9 cellular contexts compared by ENCODE assay signal in the genomic region with DNA sequence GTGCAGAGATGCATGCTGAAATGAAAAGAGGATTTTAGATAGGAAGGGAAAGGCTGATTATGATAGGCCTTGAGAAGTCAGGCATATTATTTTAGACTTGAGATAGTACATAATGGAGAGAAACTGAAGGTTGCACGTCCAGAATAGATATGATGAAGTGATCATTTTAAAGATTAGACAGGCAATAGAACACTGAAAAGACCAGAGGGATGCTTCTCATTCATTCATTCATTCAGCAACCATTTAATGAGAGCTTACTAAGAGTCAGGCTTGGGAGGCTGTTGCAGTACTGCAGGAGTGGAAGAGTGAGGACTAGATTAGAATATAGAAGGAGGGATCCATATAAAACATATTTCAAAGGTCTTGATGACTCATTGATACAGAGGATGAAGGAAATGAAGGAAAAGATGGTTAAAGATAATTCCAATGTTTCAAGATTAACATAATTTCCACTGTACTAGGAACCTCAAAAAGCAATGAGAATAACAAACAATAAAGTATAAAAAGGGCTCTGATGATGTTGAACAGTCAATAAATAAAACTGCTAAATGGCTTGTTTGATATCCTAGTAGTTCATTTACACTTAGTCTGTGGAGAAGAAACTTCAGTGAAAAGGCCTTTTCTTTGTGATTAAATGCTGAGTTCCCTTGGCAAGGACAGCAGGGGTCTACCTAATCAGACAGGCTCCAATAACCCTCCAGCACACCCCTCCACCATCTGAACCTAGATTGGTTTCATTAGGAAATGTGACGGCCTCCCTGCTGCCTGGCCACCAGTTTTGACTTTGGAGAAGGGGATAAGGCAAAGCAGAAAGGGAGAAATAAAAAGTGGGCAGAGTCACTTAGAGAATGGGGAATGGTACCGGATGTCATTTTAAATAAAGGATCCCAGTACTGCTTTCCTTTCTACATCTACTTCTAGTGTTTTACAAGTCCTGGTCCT. TPM values are rescaled to one million over a fixed set of nuclear protein-coding genes. Genes with fewer than 3 reads are reported as not detected.
A peak's percentile ranks its signal among the peaks of the same experiment; 100 is the strongest.
DNase-seq lines count a peak whose midpoint lies in the region; ATAC-seq and TF ChIP-seq lines count a peak whose summit lies in the region.
"Had no signal": no experiment of that assay in that cellular context is flagged by ENCODE, and none has a peak within 500 bp of the region (broad histone marks: within the 10 kb centered on the region; RNA-seq: fewer than 3 reads in every experiment).

No MANE protein-coding gene starts in this region.

- no peak overlapping the region for H2BK20ac ChIP-seq in H9 (ENCODE audit: low read depth, low read length, poor library complexity, severe bottlenecking)

- H3K4me3 ChIP-seq in fibroblast of pulmonary artery (replicated peaks; ENCODE audit: low read depth, low read length), result peak overlapping the region; percentile 79
- H3K4me3 ChIP-seq in skeletal muscle cell (ENCODE audit: low read depth, low read length), result peak overlapping the region; percentile 89

- peak overlapping the region; percentile 84 for H3K4me2 ChIP-seq in H9 (ENCODE audit: insufficient read depth, insufficient read length, low read length)

- H3K4me1 Mint-ChIP-seq in H9, result peaks cover 27 to 29% of the 10 kb centered on the region in 2 experiments
- peaks cover 53% of the 10 kb centered on the region for H3K4me1 Mint-ChIP-seq in T-helper 17 cell

- H2BK15ac ChIP-seq in H9 (ENCODE audit: low read depth, low read length), result no peak overlapping the region

- H3K4ac ChIP-seq in H9 (ENCODE audit: low read depth, low read length), result no peak overlapping the region

- peaks cover 3% of the 10 kb centered on the region; the same call in 1 of the 2 replicates for H3K4me1 ChIP-seq in H9 (ENCODE audit: insufficient read depth, low read length)

- H3K36me3 Mint-ChIP-seq in H9 (ENCODE audit: insufficient read depth in 1 of 3, low read depth in 3 of 3) (no peaks in the 10 kb centered on the region), T-helper 17 cell (ENCODE audit: low read depth) (peaks cover 2% of the 10 kb centered on the region)

- no peak overlapping the region for H4K8ac ChIP-seq in H9 (replicated peaks; ENCODE audit: insufficient read length, low read depth, low read length)

- H3K56ac ChIP-seq in H9 (ENCODE audit: insufficient read length, low read depth, low read length), result no peak overlapping the region

- H2AK5ac ChIP-seq in H9 (ENCODE audit: insufficient read length, low read length), result no peak overlapping the region

- H4K91ac ChIP-seq in H9 (ENCODE audit: insufficient read length, low read depth, low read length), result no peak overlapping the region

- H3K9ac ChIP-seq in H9 (ENCODE audit: extremely low read depth, insufficient read length, low read length), result no peak overlapping the region

- DNase-seq in H9 (no peak), T-helper 17 cell (no peak), fibroblast of pulmonary artery (ENCODE audit: low read depth) (no peak), skeletal muscle cell (ENCODE audit: low read depth) (no peak), SHP77 (lab: John Stamatoyannopoulos, UW) (no peak), nucleus accumbens (lab: John Stamatoyannopoulos, UW) (no peak)
- DNase-seq: islet precursor cell had no signal

- no peaks in the 10 kb centered on the region for H3K27me3 ChIP-seq in H9 (ENCODE audit: insufficient read depth, low read length)

- no peaks in the 10 kb centered on the region for H3K27me3 Mint-ChIP-seq in H9 (ENCODE audit: low read depth)
- no peaks in the 10 kb centered on the region for H3K27me3 Mint-ChIP-seq in T-helper 17 cell

- H3K79me2 ChIP-seq in H9 (ENCODE audit: insufficient read depth, low read length), result no peaks in the 10 kb centered on the region; the same call in 1 of the 2 replicates

- H3T11ph ChIP-seq in H9 (ENCODE audit: low read length), result no peak overlapping the region

- WGBS in H9 (ENCODE audit: extremely low coverage, insufficient read length, low lambda C conversion rate), result no CpG with 5 or more reads among the region's 3 CpGs

- H2BK5ac ChIP-seq in H9 (ENCODE audit: insufficient read length, low read length), result no peak overlapping the region

- no peak overlapping the region for H2BK12ac ChIP-seq in H9 (ENCODE audit: insufficient read length, low read depth, low read length)

- no peak for TF ChIP-seq CTCF in H9 (conservative IDR thresholded peaks at IDR 0.05)
- no peak for TF ChIP-seq CTCF in fibroblast of pulmonary artery (IDR thresholded peaks at IDR 0.05; ENCODE audit: low read length, missing control alignments)

- H3K23me2 ChIP-seq in H9 (ENCODE audit: insufficient read length, low read depth, low read length, poor library complexity, severe bottlenecking), result peaks cover 6% of the 10 kb centered on the region

- no peak overlapping the region for H4K5ac ChIP-seq in H9 (ENCODE audit: insufficient read length, low read depth, low read length)

- no peak overlapping the region for H3K14ac ChIP-seq in H9 (ENCODE audit: insufficient read depth, low read length)

- no peaks in the 10 kb centered on the region for H3K79me1 ChIP-seq in H9 (ENCODE audit: insufficient read depth, low read depth, low read length, poor library complexity, severe bottlenecking)

- ATAC-seq in T-helper 17 cell, result no peak
- no peak for ATAC-seq in GM18519 (IDR thresholded peaks at IDR 0.05; ENCODE audit: low FRiP score, unreplicated experiment)
- no peak for ATAC-seq in HG03280 (IDR thresholded peaks at IDR 0.05; ENCODE audit: unreplicated experiment)

- no peak overlapping the region for H2AFZ ChIP-seq in H9 (ENCODE audit: low read length)

- no peak overlapping the region for H2BK120ac ChIP-seq in H9 (ENCODE audit: low read depth, low read length, poor library complexity, severe bottlenecking)

- no peak overlapping the region for H3K27ac ChIP-seq in H9 (ENCODE audit: insufficient read length, low read depth, low read length)

- no peak overlapping the region for H3K23ac ChIP-seq in H9 (ENCODE audit: insufficient read length, low read depth, low read length)

- H3K4me3 Mint-ChIP-seq in H9, result peak overlapping the region; percentile 86 to 90
- peak overlapping the region; percentile 93 for H3K4me3 Mint-ChIP-seq in T-helper 17 cell

- H4K20me1 ChIP-seq in H9 (ENCODE audit: control insufficient read depth, insufficient read depth, insufficient read length), result no peaks in the 10 kb centered on the region

- no peak overlapping the region for H3K18ac ChIP-seq in H9 (ENCODE audit: insufficient read length, low read depth, low read length)

- no peaks in the 10 kb centered on the region for H3K9me3 ChIP-seq in H9 (ENCODE audit: control insufficient read depth, low read depth, low read length)
- no peaks in the 10 kb centered on the region for H3K9me3 ChIP-seq in T-helper 17 cell (ENCODE audit: control insufficient read depth, low read length, poor library complexity, severe bottlenecking)

- no peaks in the 10 kb centered on the region for H3K9me3 Mint-ChIP-seq in H9

- H3K27ac Mint-ChIP-seq in H9, result no peak overlapping the region; a peak in 1 of 7 replicates
- H3K27ac Mint-ChIP-seq in T-helper 17 cell, result peak overlapping the region; percentile 90

RNA-seq across cellular contexts. Expression of gene CILK1, which starts 1.7 kb away (rescaled TPM):
- total RNA-seq in H9 (2021) (7.3 and 7.7 TPM in 2 replicates), T-helper 17 cell (1 to 10 TPM; 7.4 to 8.2 TPM)

RNA-seq across cellular contexts. Expression of gene FBXO9, which starts 5.3 kb away (rescaled TPM):
- 62.5 and 68.4 TPM in 2 replicates for total RNA-seq in H9 (2021)
- 10 to 100 TPM; 59.0 to 68.6 TPM for total RNA-seq in T-helper 17 cell
